ENCODE assay signal across 18 cellular contexts in the genomic region with DNA sequence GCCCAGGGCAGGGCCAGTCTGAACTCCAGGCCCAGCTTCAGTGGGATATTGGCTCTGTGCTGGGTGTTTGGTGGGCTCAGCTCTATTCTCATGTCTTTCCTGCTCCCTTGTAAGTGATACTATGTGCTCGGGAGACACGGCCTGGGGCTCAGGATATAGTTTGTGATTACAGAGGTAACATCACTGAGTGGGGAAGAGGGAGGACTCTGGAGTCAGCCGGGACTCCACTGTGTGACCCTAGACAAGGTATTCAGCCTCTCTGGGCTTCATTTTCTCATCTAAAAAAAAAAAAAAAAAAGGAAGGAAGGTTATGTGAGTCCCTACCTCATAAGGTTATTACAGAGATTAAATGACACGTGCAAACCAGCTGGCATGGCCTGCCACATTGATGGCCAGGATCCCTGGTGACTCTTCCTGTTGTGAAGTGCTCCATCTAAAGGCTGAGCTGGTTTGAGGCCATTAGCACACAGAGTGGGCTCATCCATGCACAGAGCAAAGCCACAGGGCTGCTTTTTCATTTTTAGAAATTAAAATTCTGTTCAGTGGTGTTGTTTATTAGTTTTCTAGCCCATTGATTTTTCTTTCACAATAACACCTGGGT. TPM values are rescaled to one million over a fixed set of nuclear protein-coding genes. Genes with fewer than 3 reads are reported as not detected.
DNase-seq lines count a peak whose midpoint lies in the region; ATAC-seq and TF ChIP-seq lines count a peak whose summit lies in the region.
"Had no signal": no experiment of that assay in that cellular context is flagged by ENCODE, and none has a peak within 500 bp of the region (broad histone marks: within the 10 kb centered on the region; RNA-seq: fewer than 3 reads in every experiment).

No MANE protein-coding gene starts in this region.

- H3K36me3 Mint-ChIP-seq in endothelial cell (ENCODE audit: low read depth, unreplicated experiment), result no peaks in the 10 kb centered on the region
- H3K36me3 Mint-ChIP-seq: naive B cell had no signal

- DNase-seq in DMS53 (lab: John Stamatoyannopoulos, UW) (peak; percentile 43), DMS53 treated with DMSO at 0.1 percent for 48 hours (lab: John Stamatoyannopoulos, UW; ENCODE audit: unreplicated experiment) (no peak), Karpas-422 (peak; percentile 46), NCI-H446 treated with DMSO at 0.1 percent for 48 hours (lab: John Stamatoyannopoulos, UW) (peak; percentile 14), endothelial cell (ENCODE audit: low spot score) (no peak), germinal center (ENCODE audit: low spot score) (no peak)
- DNase-seq in stimulated activated naive CD4-positive, alpha-beta T cell (lab: John Stamatoyannopoulos, UW), result no peak
- DNase-seq: 8988T; naive B cell; NCI-H1105 treated with DMSO at 0.1 percent for 48 hours; Peyer's patch; stimulated activated CD4-positive, alpha-beta T cell treated with anti-CD3 and anti-CD28 coated beads, Interleukin-1b, Interleukin-23, amount 100 ng/mL, for 48 hours; T-helper 2 cell; upper lobe of right lung had no signal

- no peak overlapping the region for H3K9ac ChIP-seq in Karpas-422 (ENCODE audit: low read length)

- no peak overlapping the region for H3K4me3 ChIP-seq in Karpas-422 (ENCODE audit: low read length)
- H3K4me3 ChIP-seq: Peyer's patch, upper lobe of right lung had no signal

- peak overlapping the region; percentile 73 for H3K27ac Mint-ChIP-seq in endothelial cell (ENCODE audit: unreplicated experiment)
- H3K27ac Mint-ChIP-seq: activated T-helper 17 cell treated with anti-CD3 and anti-CD28 coated beads, Interleukin-2, amount 50 U/mL, for 72 hours had no signal

- ATAC-seq in GM18867 (IDR thresholded peaks at IDR 0.05; ENCODE audit: unreplicated experiment), result no peak
- ATAC-seq: upper lobe of right lung had no signal

- no peak for TF ChIP-seq CTCF in endothelial cell (IDR thresholded peaks at IDR 0.05; ENCODE audit: unreplicated experiment)

- no peak overlapping the region for H2AFZ ChIP-seq in Karpas-422 (ENCODE audit: low read length)

- H3K36me3 ChIP-seq in Karpas-422 (ENCODE audit: insufficient read depth, low read length), result no peaks in the 10 kb centered on the region
- H3K36me3 ChIP-seq: Peyer's patch, upper lobe of right lung had no signal

- H3K27me3 Mint-ChIP-seq in endothelial cell (ENCODE audit: unreplicated experiment), result peaks cover 3% of the 10 kb centered on the region
- H3K27me3 Mint-ChIP-seq: activated T-helper 17 cell treated with anti-CD3 and anti-CD28 coated beads, Interleukin-2, amount 50 U/mL, for 72 hours; naive B cell had no signal

- no peak overlapping the region for H3K27ac ChIP-seq in Karpas-422 (ENCODE audit: low read length)
- H3K27ac ChIP-seq: Peyer's patch, upper lobe of right lung had no signal

- H3K9me2 ChIP-seq in Karpas-422 (replicated peaks; ENCODE audit: insufficient read depth, low read length), result no peaks in the 10 kb centered on the region

- H3K27me3 ChIP-seq in Karpas-422 (ENCODE audit: low read length), result no peaks in the 10 kb centered on the region
- H3K27me3 ChIP-seq: Peyer's patch, upper lobe of right lung had no signal

- no peaks in the 10 kb centered on the region for H3K79me2 ChIP-seq in Karpas-422 (ENCODE audit: low read length)

- H3K4me1 ChIP-seq in Karpas-422 (ENCODE audit: low read length), result no peaks in the 10 kb centered on the region
- H3K4me1 ChIP-seq: Peyer's patch, upper lobe of right lung had no signal

- H3K9me3 ChIP-seq in Karpas-422 (ENCODE audit: low read length), result no peaks in the 10 kb centered on the region
- H3K9me3 ChIP-seq: Peyer's patch, upper lobe of right lung had no signal

- no peak overlapping the region for H3K4me2 ChIP-seq in Karpas-422 (ENCODE audit: low read depth, low read length, poor library complexity, severe bottlenecking)

- H3K4me1 Mint-ChIP-seq in endothelial cell (ENCODE audit: unreplicated experiment), result peaks cover 40% of the 10 kb centered on the region
- H3K4me1 Mint-ChIP-seq: activated T-helper 17 cell treated with anti-CD3 and anti-CD28 coated beads, Interleukin-2, amount 50 U/mL, for 72 hours; naive B cell had no signal

- H3K9me3 Mint-ChIP-seq in endothelial cell (ENCODE audit: unreplicated experiment), result no peaks in the 10 kb centered on the region
- H3K9me3 Mint-ChIP-seq: activated T-helper 17 cell treated with anti-CD3 and anti-CD28 coated beads, Interleukin-2, amount 50 U/mL, for 72 hours; naive B cell had no signal

- no peak overlapping the region for H3K4me3 Mint-ChIP-seq in endothelial cell (ENCODE audit: unreplicated experiment)
- H3K4me3 Mint-ChIP-seq: activated T-helper 17 cell treated with anti-CD3 and anti-CD28 coated beads, Interleukin-2, amount 50 U/mL, for 72 hours had no signal

- H4K20me1 ChIP-seq in Karpas-422 (ENCODE audit: insufficient read depth, low read depth, low read length), result no peaks in the 10 kb centered on the region

RNA-seq across cellular contexts. Expression of a gene that starts 15.7 kb away (rescaled TPM):
- not detected in 2 replicates for total RNA-seq in Karpas-422 (2014; rRNA removed; shearing (Covaris generic); ENCODE audit: low replicate concordance)
- not detected for total RNA-seq in endothelial cell (ENCODE audit: unreplicated experiment)
- total RNA-seq: activated T-helper 17 cell treated with anti-CD3 and anti-CD28 coated beads, Interleukin-2, amount 50 U/mL, for 72 hours; Peyer's patch; pulmonary artery endothelial cell; upper lobe of right lung had no signal

RNA-seq across cellular contexts. Expression of a gene that starts 36.3 kb away (rescaled TPM):
- total RNA-seq in Karpas-422 (2014; rRNA removed; shearing (Covaris generic); ENCODE audit: low replicate concordance), result not detected in 2 replicates
- not detected for total RNA-seq in endothelial cell (ENCODE audit: unreplicated experiment)
- total RNA-seq: activated T-helper 17 cell treated with anti-CD3 and anti-CD28 coated beads, Interleukin-2, amount 50 U/mL, for 72 hours; astrocyte; pulmonary artery endothelial cell had no signal

RNA-seq across cellular contexts. Expression of a gene that starts 50.0 kb away (rescaled TPM):
- 12.5 and 30.4 TPM in 2 replicates for total RNA-seq in Karpas-422 (2014; rRNA removed; shearing (Covaris generic); ENCODE audit: low replicate concordance)
- total RNA-seq in endothelial cell (ENCODE audit: unreplicated experiment), result 27.5 TPM

Comparison
In these comparisons a context has a peak if more than half of its experiments do, and no peak if none do; other contexts are left out.
1. DNase-seq: peak in DMS53 (single experiment), Karpas-422 (single experiment) and NCI-H446 treated with DMSO at 0.1 percent for 48 hours (single experiment); none in DMS53 treated with DMSO at 0.1 percent for 48 hours (single experiment), endothelial cell (single experiment), stimulated activated naive CD4-positive, alpha-beta T cell (0 of 6) and germinal center (single experiment).